ENCODE assay signal across 8 cellular contexts in the genomic region with DNA sequence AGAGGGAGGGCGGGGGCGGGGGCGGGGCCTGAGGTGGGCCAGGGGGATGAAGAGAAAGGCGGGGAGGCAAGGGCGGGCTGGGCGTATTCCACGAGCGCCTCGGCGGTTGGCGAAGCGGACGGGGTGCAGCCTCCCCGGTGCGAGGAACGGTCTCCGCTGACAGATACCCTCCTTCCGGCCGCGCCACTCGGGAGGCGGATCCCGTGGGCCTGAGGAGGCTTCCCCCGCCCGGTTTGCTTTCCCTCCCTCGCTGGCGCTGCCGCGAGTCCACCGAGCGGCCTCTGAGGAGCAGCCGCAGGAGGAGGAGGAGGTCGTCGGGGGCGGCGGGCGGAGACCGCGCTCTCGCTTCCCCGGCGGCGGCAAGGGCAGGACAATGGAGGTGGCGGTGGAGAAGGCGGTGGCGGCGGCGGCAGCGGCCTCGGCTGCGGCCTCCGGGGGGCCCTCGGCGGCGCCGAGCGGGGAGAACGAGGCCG. TPM values are rescaled to one million over a fixed set of nuclear protein-coding genes. Genes with fewer than 3 reads are reported as not detected.
DNase-seq lines count a peak whose midpoint lies in the region; ATAC-seq, FAIRE-seq and TF ChIP-seq lines count a peak whose summit lies in the region.

A gene (plus strand): TSS at position 84 of the 473 bp plus-strand sequence. CDS start 290 bp downstream, at position 374.

- H3K27me3 Mint-ChIP-seq in T-helper 17 cell (no peaks in the 10 kb centered on the region), nephron progenitor cell (ENCODE audit: low read depth, poor library complexity) (peaks cover 10% of the 10 kb centered on the region)

- H3K9me3 ChIP-seq in T-helper 17 cell (ENCODE audit: control insufficient read depth, low read length, poor library complexity, severe bottlenecking) = no peaks in the 10 kb centered on the region

- ATAC-seq in GM21526 (IDR thresholded peaks at IDR 0.05; ENCODE audit: low FRiP score, unreplicated experiment) (peak; percentile 71), T-helper 17 cell (peak; percentile 84)

- H3K27ac Mint-ChIP-seq in T-helper 17 cell (peak within 1 kb of the TSS; percentile 79), nephron progenitor cell (peak within 1 kb of the TSS; percentile 99)

- FAIRE-seq in D721Med (lab: Jason Lieb, UNC) = no peak

- peak within 1 kb of the TSS; percentile 77 for H3K4me3 ChIP-seq in GM12864 (ENCODE audit: low read depth, low read length)

- no peaks in the 10 kb centered on the region for H3K36me3 Mint-ChIP-seq in T-helper 17 cell (ENCODE audit: low read depth)
- H3K36me3 Mint-ChIP-seq in nephron progenitor cell (ENCODE audit: low read depth) = peaks cover 39% of the 10 kb centered on the region

- no peak for TF ChIP-seq CTCF in GM12864 (IDR thresholded peaks at IDR 0.05; ENCODE audit: low read depth, low read length, missing control alignments)
- no peak for TF ChIP-seq CTCF in nephron progenitor cell (IDR thresholded peaks at IDR 0.05)
- TF ChIP-seq CTCF in D721Med (IDR thresholded peaks at IDR 0.05; ENCODE audit: insufficient read depth, missing control alignments) = no peak

- DNase-seq in GM12864 (ENCODE audit: low read depth) (peak; percentile 83), HT1080 (ENCODE audit: low read depth) (no peak), T-helper 17 cell (peak in 2 of 3 donors; percentile 97), erythroblast (lab: John Stamatoyannopoulos, UW) (no peak), nephron progenitor cell (no peak), D721Med (ENCODE audit: insufficient read length, low spot score) (no peak)
- DNase-seq in stimulated activated CD4-positive, alpha-beta T cell treated with anti-CD3 and anti-CD28 coated beads, Interleukin-1b, Interleukin-23, amount 100 ng/mL, for 48 hours = no peak

- H3K4me1 Mint-ChIP-seq in T-helper 17 cell = peaks cover 20% of the 10 kb centered on the region
- peaks cover 43% of the 10 kb centered on the region for H3K4me1 Mint-ChIP-seq in nephron progenitor cell

- H3K4me3 Mint-ChIP-seq in T-helper 17 cell (peak within 1 kb of the TSS; percentile 96), nephron progenitor cell (peak within 1 kb of the TSS; percentile 99)

- TF ChIP-seq POLR2A in erythroblast (IDR thresholded peaks at IDR 0.05; ENCODE audit: low read length) = peak; percentile 93

- peaks cover 35% of the 10 kb centered on the region for H3K9me3 Mint-ChIP-seq in nephron progenitor cell

RNA-seq across cellular contexts. Expression of the gene that starts here (rescaled TPM):
- 15.8 and 18.9 TPM in 2 replicates for total RNA-seq in HT1080 (2014; rRNA removed; shearing (Covaris generic))
- polyA plus RNA-seq in HT1080 (2015; cell fraction: cytosol; rRNA removed) = 15.9 and 18.6 TPM in 2 replicates
- 25.5 and 29.0 TPM in 2 replicates for polyA plus RNA-seq in HT1080 (2015; cell fraction: nucleus; rRNA removed)
- 10 to 100 TPM; 14.3 to 16.6 TPM for total RNA-seq in T-helper 17 cell

Comparison
In these comparisons a context has a peak if more than half of its experiments do, and no peak if none do; other contexts are left out.
1. DNase-seq: peak in GM12864 (single experiment) and T-helper 17 cell (2 of 3); none in HT1080 (single experiment), erythroblast (0 of 2), nephron progenitor cell (single experiment), stimulated activated CD4-positive, alpha-beta T cell treated with anti-CD3 and anti-CD28 coated beads, Interleukin-1b, Interleukin-23, amount 100 ng/mL, for 48 hours (single experiment) and D721Med (single experiment).